Comparison of ENCODE assay signal across 14 cellular contexts in genomic region chr11:10379022-10379421, GRCh38.
A peak's percentile ranks its signal among the peaks of the same experiment; 100 is the strongest.
DNase-seq lines count a peak whose midpoint lies in the region; ATAC-seq, FAIRE-seq and TF ChIP-seq lines count a peak whose summit lies in the region.
"Had no signal": no experiment of that assay in that cellular context is flagged by ENCODE, and none has a peak within 500 bp of the region (broad histone marks: within the 10 kb centered on the region; RNA-seq: fewer than 3 reads in every experiment).

No MANE protein-coding gene starts in this region.

- H3K27me3 ChIP-seq in keratinocyte (ENCODE audit: control insufficient read depth, extremely low read depth, insufficient read depth, low read length), result no peaks in the 10 kb centered on the region
- H3K27me3 ChIP-seq in upper lobe of left lung, result no peaks in the 10 kb centered on the region
- H3K27me3 ChIP-seq: SJSA1 had no signal

- H4K20me1 ChIP-seq in keratinocyte (ENCODE audit: control insufficient read depth, extremely low read depth, insufficient read depth, low read length), result no peaks in the 10 kb centered on the region

- H3K9me1 ChIP-seq in keratinocyte (ENCODE audit: control insufficient read depth, extremely low read depth, insufficient read depth, low read length), result no peaks in the 10 kb centered on the region

- no peak for TF ChIP-seq EP300 in upper lobe of left lung (IDR thresholded peaks at IDR 0.05)

- POLR2A ChIA-PET in WTC11 (lab: Charles Lee), result no interaction called here

- H3K4me2 ChIP-seq in keratinocyte (ENCODE audit: control insufficient read depth, extremely low read depth, insufficient read depth, low read depth, low read length), result no peak overlapping the region

- ATAC-seq in Right ventricle myocardium superior (ENCODE audit: poor library complexity) (peak; percentile 63), Right ventricle myocardium inferior (no peak), WTC11 (no peak), upper lobe of left lung (ENCODE audit: low FRiP score in 2 of 2) (peak in 1 of 2 donors; percentile 41)

- H3K4me3 ChIP-seq in keratinocyte (ENCODE audit: control insufficient read depth in 2 of 3, extremely low read depth in 1 of 3, insufficient read depth in 2 of 3, low read depth in 1 of 3, low read length in 3 of 3) (no peak overlapping the region), upper lobe of left lung (no peak overlapping the region)
- H3K4me3 ChIP-seq: SJSA1 had no signal

- 22 to 50% methylated on average over 1 of the region's 1 CpG for WGBS in upper lobe of left lung, 2 donors

- H3K4me1 ChIP-seq in keratinocyte (ENCODE audit: control insufficient read depth, extremely low read depth, insufficient read depth, low read length) (peaks cover 2% of the 10 kb centered on the region), upper lobe of left lung (peaks cover 0 to 14% (median 7%) of the 10 kb centered on the region in 4 donors)
- H3K4me1 ChIP-seq: SJSA1 had no signal

- H3K27ac ChIP-seq in keratinocyte (ENCODE audit: control insufficient read depth, insufficient read depth, low read length), result no peak overlapping the region
- H3K27ac ChIP-seq in upper lobe of left lung, result peak overlapping the region in 3 of 4 donors; percentile 23 to 45 (median 30)
- H3K27ac ChIP-seq: SJSA1 had no signal

- no peaks in the 10 kb centered on the region for H3K79me2 ChIP-seq in keratinocyte (ENCODE audit: control insufficient read depth, insufficient read depth, low read length)

- H3K9me3 Mint-ChIP-seq in WTC11, result peaks cover 4% of the 10 kb centered on the region
- H3K9me3 Mint-ChIP-seq: activated naive CD4-positive, alpha-beta T cell treated with anti-CD3 and anti-CD28 coated beads, Interleukin-2, amount 50 U/mL, for 24 hours had no signal

- no peak overlapping the region for H3K9ac ChIP-seq in keratinocyte (ENCODE audit: control insufficient read depth, extremely low read depth, insufficient read depth, low read length)

- no peaks in the 10 kb centered on the region; the same call in 1 of the 2 replicates for H3K4me1 Mint-ChIP-seq in WTC11
- H3K4me1 Mint-ChIP-seq: activated naive CD4-positive, alpha-beta T cell treated with anti-CD3 and anti-CD28 coated beads, Interleukin-2, amount 50 U/mL, for 24 hours; naive B cell had no signal

- H3K27ac Mint-ChIP-seq in WTC11, result no peak overlapping the region
- H3K27ac Mint-ChIP-seq: activated naive CD4-positive, alpha-beta T cell treated with anti-CD3 and anti-CD28 coated beads, Interleukin-2, amount 50 U/mL, for 24 hours; naive B cell had no signal

- no peak for TF ChIP-seq CTCF in WTC11 (IDR thresholded peaks at IDR 0.05)
- no peak for TF ChIP-seq CTCF in keratinocyte (optimal IDR thresholded peaks at IDR 0.05 in 1 of 3, IDR thresholded peaks at IDR 0.05 in 1 of 3, conservative IDR thresholded peaks at IDR 0.05 in 1 of 3; ENCODE audit: extremely low read depth in 1 of 3, insufficient read depth in 2 of 3, low read length in 3 of 3)
- no peak for TF ChIP-seq CTCF in upper lobe of left lung (IDR thresholded peaks at IDR 0.05)

- no peaks in the 10 kb centered on the region for H3K27me3 Mint-ChIP-seq in WTC11 (ENCODE audit: low read depth)

- H3K9me3 ChIP-seq in keratinocyte (ENCODE audit: control insufficient read depth, low read depth, low read length) (no peaks in the 10 kb centered on the region), upper lobe of left lung (no peaks in the 10 kb centered on the region)
- H3K9me3 ChIP-seq: SJSA1 had no signal

- intact Hi-C loops in Right ventricle myocardium superior (cut with DNase I), result no loop called here
- intact Hi-C loops in Right ventricle myocardium inferior (cut with DNase I), result no loop called here

- dilution Hi-C loops in keratinocyte (cut with MboI; ENCODE audit: extremely low pct_ligation_motif_present, low sequenced_read_pairs), result no loop called here

- no peaks in the 10 kb centered on the region for H3K36me3 Mint-ChIP-seq in WTC11
- H3K36me3 Mint-ChIP-seq: activated naive CD4-positive, alpha-beta T cell treated with anti-CD3 and anti-CD28 coated beads, Interleukin-2, amount 50 U/mL, for 24 hours had no signal

- H3K4me3 Mint-ChIP-seq in WTC11, result no peak overlapping the region
- H3K4me3 Mint-ChIP-seq: activated naive CD4-positive, alpha-beta T cell treated with anti-CD3 and anti-CD28 coated beads, Interleukin-2, amount 50 U/mL, for 24 hours; naive B cell had no signal

- DNase-seq in Right ventricle myocardium superior (no peak), Right ventricle myocardium inferior (ENCODE audit: missing footprints) (no peak), WTC11 (ENCODE audit: low spot score) (peak; percentile 36), keratinocyte (ENCODE audit: low read depth, low spot score) (no peak), upper lobe of left lung (no peak), superior temporal gyrus (ENCODE audit: extremely low spot score) (no peak), NCI-H1092 treated with DMSO at 0.1 percent for 48 hours (lab: John Stamatoyannopoulos, UW) (no peak), NCI-H2029 (lab: John Stamatoyannopoulos, UW) (no peak)
- DNase-seq: hippocampal formation; KG1; naive B cell; stimulated activated CD4-positive, alpha-beta T cell treated with anti-CD3 and anti-CD28 coated beads, Interleukin-15, amount 100 ng/mL, for 24 hours had no signal

- no peaks in the 10 kb centered on the region for H3K36me3 ChIP-seq in keratinocyte (ENCODE audit: control insufficient read depth in 2 of 2, extremely low read depth in 1 of 2, insufficient read depth in 2 of 2, low read length in 2 of 2)
- H3K36me3 ChIP-seq in upper lobe of left lung, result no peaks in the 10 kb centered on the region
- H3K36me3 ChIP-seq: SJSA1 had no signal

- CTCF ChIA-PET in WTC11 (lab: Charles Lee), result interaction anchor here (0.6 to 1.0 kb wide), 4 partner anchors 12 to 1714 kb away, joined by 3 to 4 read pairs (median 4); partner anchors contain the start of gene RNF141

- peak; percentile 9 for FAIRE-seq in keratinocyte (lab: Jason Lieb, UNC)

- no peak overlapping the region for H2AFZ ChIP-seq in keratinocyte (ENCODE audit: control insufficient read depth, low read length)

- TF ChIP-seq POLR2A in upper lobe of left lung (IDR thresholded peaks at IDR 0.05), result no peak

TF ChIP-seq in WTC11, 78 proteins besides CTCF, POLR2A, EP300 and RAD21 (continues in another document):
- TF ChIP-seq JUN (CRISPR knock-in tag; IDR thresholded peaks at IDR 0.05) (no peak), ZBTB43 (CRISPR knock-in tag; IDR thresholded peaks at IDR 0.05) (no peak), USF1 (CRISPR knock-in tag; IDR thresholded peaks at IDR 0.05) (no peak), KAT7 (CRISPR knock-in tag; IDR thresholded peaks at IDR 0.05; ENCODE audit: borderline replicate concordance) (no peak), FOXJ3 (CRISPR knock-in tag; IDR thresholded peaks at IDR 0.05; ENCODE audit: borderline replicate concordance) (no peak), TEAD1 (CRISPR knock-in tag; IDR thresholded peaks at IDR 0.05) (no peak), EMX1 (CRISPR knock-in tag; IDR thresholded peaks at IDR 0.05) (no peak), OVOL2 (CRISPR knock-in tag; IDR thresholded peaks at IDR 0.05; ENCODE audit: borderline replicate concordance) (no peak), TEAD4 (CRISPR knock-in tag; IDR thresholded peaks at IDR 0.05) (no peak), CREM (CRISPR knock-in tag; IDR thresholded peaks at IDR 0.05) (no peak), ZNF317 (CRISPR knock-in tag; IDR thresholded peaks at IDR 0.05; ENCODE audit: borderline replicate concordance, low read depth) (no peak), ATF2 (CRISPR knock-in tag; IDR thresholded peaks at IDR 0.05; ENCODE audit: borderline replicate concordance, low read depth) (no peak), ZNF219 (CRISPR knock-in tag; IDR thresholded peaks at IDR 0.05; ENCODE audit: borderline replicate concordance) (no peak)
